In genomic region chr1:1440941-1441888, GRCh38 we compare ENCODE assay signal across 1 cellular context.
TF ChIP-seq lines count a peak whose summit lies in the region.

No MANE protein-coding gene starts in this region.

TF ChIP-seq in endothelial cell of umbilical vein, 7 proteins besides CTCF, POLR2A, EP300 and RAD21 (continued from another document):
- TF ChIP-seq POLR2AphosphoS5 (IDR thresholded peaks at IDR 0.05; ENCODE audit: insufficient read depth, low read depth, low read length) (no peak), GATA2 (IDR thresholded peaks at IDR 0.05; ENCODE audit: insufficient read depth, insufficient read length, low read depth, low read length) (no peak)
